In genomic region chr7:149799397-149800168, GRCh38 we compare ENCODE assay signal across 8 cellular contexts. TPM values are rescaled to one million over a fixed set of nuclear protein-coding genes. Genes with fewer than 3 reads are reported as not detected.
DNase-seq lines count a peak whose midpoint lies in the region; ATAC-seq and TF ChIP-seq lines count a peak whose summit lies in the region.

No MANE protein-coding gene starts in this region.

- H4K8ac ChIP-seq in H9 (replicated peaks; ENCODE audit: insufficient read length, low read depth, low read length), result no peak overlapping the region

- no peak overlapping the region for H3K9ac ChIP-seq in H9 (ENCODE audit: extremely low read depth, insufficient read length, low read length)
- no peak overlapping the region for H3K9ac ChIP-seq in endodermal cell (ENCODE audit: extremely low read depth, low read length, poor library complexity, severe bottlenecking)

- H2BK120ac ChIP-seq in H9 (ENCODE audit: low read depth, low read length, poor library complexity, severe bottlenecking), result no peak overlapping the region

- no CpG with 5 or more reads among the region's 8 CpGs for WGBS in H9 (ENCODE audit: extremely low coverage, insufficient read length, low lambda C conversion rate)
- WGBS in endodermal cell (ENCODE audit: insufficient coverage in 1 of 2, insufficient read length in 1 of 2), 2 experiments, result 69 to 80% methylated on average over 1 to 8 of the region's 8 CpGs

- H3T11ph ChIP-seq in H9 (ENCODE audit: low read length), result no peak overlapping the region

- TF ChIP-seq CTCF in H9 (conservative IDR thresholded peaks at IDR 0.05) (peak; percentile 84), endodermal cell (conservative IDR thresholded peaks at IDR 0.05) (peak; percentile 83), foreskin fibroblast (IDR thresholded peaks at IDR 0.05; ENCODE audit: low read depth, low read length) (no peak)

- H4K91ac ChIP-seq in H9 (ENCODE audit: insufficient read length, low read depth, low read length), result no peak overlapping the region

- H3K36me3 Mint-ChIP-seq in H9 (ENCODE audit: insufficient read depth in 1 of 3, low read depth in 3 of 3), result no peaks in the 10 kb centered on the region
- no peaks in the 10 kb centered on the region for H3K36me3 Mint-ChIP-seq in endodermal cell (ENCODE audit: low read depth)

- no peaks in the 10 kb centered on the region for H3K36me3 ChIP-seq in endodermal cell (ENCODE audit: control insufficient read depth, insufficient read depth, low read length)

- no peaks in the 10 kb centered on the region for H3K79me2 ChIP-seq in H9 (ENCODE audit: insufficient read depth, low read length)

- no peak overlapping the region for H2BK5ac ChIP-seq in H9 (ENCODE audit: insufficient read length, low read length)

- H3K9me3 Mint-ChIP-seq in H9 (no peaks in the 10 kb centered on the region), endodermal cell (no peaks in the 10 kb centered on the region)

- H3K27me3 ChIP-seq in H9 (ENCODE audit: insufficient read depth, low read length), result no peaks in the 10 kb centered on the region
- H3K27me3 ChIP-seq in endodermal cell (ENCODE audit: control insufficient read depth, insufficient read depth, low read length, poor library complexity, severe bottlenecking), result no peaks in the 10 kb centered on the region

- no peak overlapping the region for H4K5ac ChIP-seq in H9 (ENCODE audit: insufficient read length, low read depth, low read length)

- no peak for ATAC-seq in HG02973 (IDR thresholded peaks at IDR 0.05; ENCODE audit: unreplicated experiment)

- H3K9me3 ChIP-seq in H9 (ENCODE audit: control insufficient read depth, low read depth, low read length) (no peaks in the 10 kb centered on the region), endodermal cell (ENCODE audit: control insufficient read depth, low read length) (no peaks in the 10 kb centered on the region)

- H3K79me1 ChIP-seq in H9 (ENCODE audit: insufficient read depth, low read depth, low read length, poor library complexity, severe bottlenecking), result no peaks in the 10 kb centered on the region

- H3K4me3 ChIP-seq in endodermal cell (ENCODE audit: low read length), result no peak overlapping the region
- H3K4me3 ChIP-seq in foreskin fibroblast (ENCODE audit: low read depth in 1 of 2, low read length in 2 of 2), result no peak overlapping the region

- H4K20me1 ChIP-seq in H9 (ENCODE audit: control insufficient read depth, insufficient read depth, insufficient read length), result no peaks in the 10 kb centered on the region

- no peak overlapping the region for H3K23ac ChIP-seq in H9 (ENCODE audit: insufficient read length, low read depth, low read length)

- H3K4me3 Mint-ChIP-seq in H9 (no peak overlapping the region), endodermal cell (no peak overlapping the region)

- H2AFZ ChIP-seq in H9 (ENCODE audit: low read length), result no peak overlapping the region

- no peaks in the 10 kb centered on the region for H3K23me2 ChIP-seq in H9 (ENCODE audit: insufficient read length, low read depth, low read length, poor library complexity, severe bottlenecking)

- DNase-seq in Ammon's horn (ENCODE audit: low spot score) (peak; percentile 24), H9 (peak; percentile 79), endodermal cell (peak; percentile 91), foreskin fibroblast (no peak), DMS153 treated with DMSO at 0.1 percent for 48 hours (lab: John Stamatoyannopoulos, UW; ENCODE audit: unreplicated experiment) (no peak)
- peak; percentile 31 to 38 for DNase-seq in activated CD4-positive, alpha-beta T cell treated with anti-CD3 and anti-CD28 coated beads for 24 hours (ENCODE audit: low read depth in 2 of 2)
- DNase-seq in stimulated activated CD4-positive, alpha-beta T cell treated with anti-CD3 and anti-CD28 coated beads, Interleukin-1b, Interleukin-23, amount 100 ng/mL, for 24 hours (ENCODE audit: low read depth in 4 of 4, low spot score in 1 of 4), result peak in 3 of 4 experiments; percentile 32 to 38 (median 33)

- no peak overlapping the region for H2BK15ac ChIP-seq in H9 (ENCODE audit: low read depth, low read length)

- no peak overlapping the region for H3K27ac ChIP-seq in H9 (ENCODE audit: insufficient read length, low read depth, low read length)
- no peak overlapping the region for H3K27ac ChIP-seq in endodermal cell (ENCODE audit: low read depth, low read length)

- H2BK20ac ChIP-seq in H9 (ENCODE audit: low read depth, low read length, poor library complexity, severe bottlenecking), result no peak overlapping the region

- H3K4me2 ChIP-seq in H9 (ENCODE audit: insufficient read depth, insufficient read length, low read length), result no peak overlapping the region

- no peak overlapping the region for H2AK5ac ChIP-seq in H9 (ENCODE audit: insufficient read length, low read length)

- no peak overlapping the region for H3K18ac ChIP-seq in H9 (ENCODE audit: insufficient read length, low read depth, low read length)

- no peak overlapping the region for H3K56ac ChIP-seq in H9 (ENCODE audit: insufficient read length, low read depth, low read length)

- H3K27me3 Mint-ChIP-seq in H9 (ENCODE audit: low read depth), result peaks cover 7% of the 10 kb centered on the region
- H3K27me3 Mint-ChIP-seq in endodermal cell (ENCODE audit: insufficient read depth), result peaks cover 5% of the 10 kb centered on the region

- H3K14ac ChIP-seq in H9 (ENCODE audit: insufficient read depth, low read length), result no peak overlapping the region

- H3K4me1 ChIP-seq in H9 (ENCODE audit: insufficient read depth, low read length) (no peaks in the 10 kb centered on the region), endodermal cell (ENCODE audit: control insufficient read depth, insufficient read depth, low read length) (no peaks in the 10 kb centered on the region)

- H3K4me1 Mint-ChIP-seq in H9, result peaks cover 0 to 10% of the 10 kb centered on the region in 2 experiments
- no peaks in the 10 kb centered on the region for H3K4me1 Mint-ChIP-seq in endodermal cell

- no peak overlapping the region for H2BK12ac ChIP-seq in H9 (ENCODE audit: insufficient read length, low read depth, low read length)

- no peak overlapping the region for H3K4ac ChIP-seq in H9 (ENCODE audit: low read depth, low read length)

- H3K27ac Mint-ChIP-seq in H9, result peak overlapping the region in 1 of 3 experiments; percentile 90; a peak in 2 of 7 replicates
- H3K27ac Mint-ChIP-seq in endodermal cell, result no peak overlapping the region

RNA-seq across cellular contexts. Expression of gene ZNF467, which starts 26.2 kb away (rescaled TPM):
- total RNA-seq in H9 (2021) (0.31 and 0.35 TPM in 2 replicates), endodermal cell (1 to 10 TPM in 1 of 2 donors, under 1 TPM in 1; 0.91 to 2.5 TPM)
- 6.0 TPM for polyA plus RNA-seq in endodermal cell (2013, experiment 1 of 2)
- polyA plus RNA-seq in endodermal cell (2013, experiment 2 of 2), result 5.3 TPM

RNA-seq across cellular contexts. Expression of gene ZNF862, which starts 38.6 kb away (rescaled TPM):
- total RNA-seq in H9 (2021), result 1.3 and 1.9 TPM in 2 replicates
- total RNA-seq in endodermal cell, result 10 to 100 TPM in 1 of 2 donors, 1 to 10 TPM in 1; 8.3 to 15.6 TPM
- 8.8 TPM for polyA plus RNA-seq in endodermal cell (2013, experiment 1 of 2)
- polyA plus RNA-seq in endodermal cell (2013, experiment 2 of 2), result 8.9 TPM

Comparison
In these comparisons a context has a peak if more than half of its experiments do, and no peak if none do; other contexts are left out.
1. DNase-seq: peak in Ammon's horn (single experiment), H9 (single experiment), activated CD4-positive, alpha-beta T cell treated with anti-CD3 and anti-CD28 coated beads for 24 hours (2 of 2), endodermal cell (single experiment) and stimulated activated CD4-positive, alpha-beta T cell treated with anti-CD3 and anti-CD28 coated beads, Interleukin-1b, Interleukin-23, amount 100 ng/mL, for 24 hours (3 of 4); none in foreskin fibroblast (0 of 2) and DMS153 treated with DMSO at 0.1 percent for 48 hours (single experiment).